In the genomic region with DNA sequence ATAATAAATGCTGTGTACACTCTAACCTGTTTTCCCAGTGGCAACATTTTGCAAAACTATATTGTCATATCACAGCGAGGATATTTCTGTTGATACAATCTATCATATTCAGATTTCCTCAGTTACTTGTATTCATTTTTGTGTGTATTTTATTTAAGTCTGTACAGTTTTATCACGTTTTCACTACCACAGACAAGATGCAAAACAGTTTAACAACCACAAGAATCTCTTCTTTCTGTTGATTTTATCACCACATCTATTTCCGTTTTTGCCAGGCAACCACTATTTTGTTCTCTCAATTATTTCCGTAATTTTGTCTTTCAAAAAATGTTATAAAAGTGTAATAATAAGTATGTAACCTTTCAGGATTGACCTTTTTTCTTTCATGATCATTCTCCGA, we compare ENCODE assay signal across 1 cellular context.
TF ChIP-seq lines count a peak whose summit lies in the region.

No MANE protein-coding gene starts in this region.

TF ChIP-seq in WTC11, 78 proteins besides CTCF, POLR2A, EP300 and RAD21 (continued from another document):
- TF ChIP-seq, protein P1, sequence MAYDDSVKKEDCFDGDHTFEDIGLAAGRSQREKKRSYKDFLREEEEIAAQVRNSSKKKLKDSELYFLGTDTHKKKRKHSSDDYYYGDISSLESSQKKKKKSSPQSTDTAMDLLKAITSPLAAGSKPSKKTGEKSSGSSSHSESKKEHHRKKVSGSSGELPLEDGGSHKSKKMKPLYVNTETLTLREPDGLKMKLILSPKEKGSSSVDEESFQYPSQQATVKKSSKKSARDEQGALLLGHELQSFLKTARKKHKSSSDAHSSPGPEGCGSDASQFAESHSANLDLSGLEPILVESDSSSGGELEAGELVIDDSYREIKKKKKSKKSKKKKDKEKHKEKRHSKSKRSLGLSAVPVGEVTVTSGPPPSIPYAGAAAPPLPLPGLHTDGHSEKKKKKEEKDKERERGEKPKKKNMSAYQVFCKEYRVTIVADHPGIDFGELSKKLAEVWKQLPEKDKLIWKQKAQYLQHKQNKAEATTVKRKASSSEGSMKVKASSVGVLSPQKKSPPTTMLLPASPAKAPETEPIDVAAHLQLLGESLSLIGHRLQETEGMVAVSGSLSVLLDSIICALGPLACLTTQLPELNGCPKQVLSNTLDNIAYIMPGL (CRISPR knock-in tag; IDR thresholded peaks at IDR 0.05) = no peak
- TF ChIP-seq ZNF423 (CRISPR knock-in tag; IDR thresholded peaks at IDR 0.05) (no peak), ATF1 (CRISPR knock-in tag; IDR thresholded peaks at IDR 0.05) (no peak)
TF ChIP-seq in WTC11: peak in this region for 0.
